In the genomic region with DNA sequence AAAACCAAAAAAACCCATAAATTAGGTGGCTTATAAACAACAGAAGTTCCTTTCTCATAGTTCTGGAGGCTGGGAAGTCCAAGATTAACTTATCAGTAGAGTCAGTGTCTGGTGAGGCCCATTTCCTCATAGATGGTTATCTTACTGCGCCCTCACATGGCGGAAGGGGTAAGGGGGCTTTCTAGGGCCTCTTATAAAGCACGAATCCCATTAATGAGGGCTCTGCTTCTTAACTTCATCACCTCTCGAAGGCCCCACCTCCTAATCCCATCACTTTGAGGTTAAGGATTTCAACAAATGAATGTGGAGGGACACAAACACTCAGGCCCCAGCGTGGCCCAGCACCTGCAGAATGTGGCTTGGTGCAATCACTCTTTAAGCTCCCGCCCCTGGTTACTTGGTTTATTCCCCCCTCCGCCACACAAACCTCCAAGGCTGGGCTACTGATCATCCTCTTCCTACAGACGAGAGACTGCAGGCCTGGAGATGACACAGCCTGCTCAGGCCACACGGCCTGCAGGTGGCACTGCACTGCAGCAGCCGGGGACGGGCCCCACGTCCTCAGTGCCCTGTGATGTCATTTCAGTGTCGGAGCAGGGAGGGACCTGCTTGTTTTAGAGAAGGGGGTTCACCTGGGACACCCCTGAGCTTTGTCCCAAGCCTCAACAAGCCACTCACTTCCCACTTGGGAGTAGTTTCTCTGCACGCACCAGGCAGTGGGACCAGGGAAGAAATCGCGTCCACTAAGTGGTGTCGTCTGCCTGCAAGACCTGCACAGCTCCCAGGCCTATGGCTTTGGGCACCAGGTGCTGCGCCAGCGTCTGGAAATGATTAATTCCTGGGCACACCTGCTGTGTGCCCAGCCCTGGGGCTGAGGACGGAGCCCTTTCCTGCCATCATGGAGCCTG, we compare ENCODE assay signal across 8 cellular contexts.
DNase-seq lines count a peak whose midpoint lies in the region; ATAC-seq, FAIRE-seq and TF ChIP-seq lines count a peak whose summit lies in the region.
"Not testable (repeated sequence)": the region's sequence is repeated elsewhere in the genome, so short reads cannot be mapped to it uniquely, and the experiment has no call there.

No MANE protein-coding gene starts in this region.

- TF ChIP-seq RAD21 in A549 (conservative IDR thresholded peaks at IDR 0.05 in 1 of 2, IDR thresholded peaks at IDR 0.05 in 1 of 2) = peak; percentile 64 to 80; a peak in 4 of 5 replicates

- H3K4me1 ChIP-seq in A549, Peyer's patch: not testable (repeated sequence)

- FAIRE-seq in A549 (lab: Jason Lieb, UNC) = peak; percentile 89

- TF ChIP-seq POLR2A in A549 (IDR thresholded peaks at IDR 0.05; ENCODE audit: low read length); Peyer's patch (IDR thresholded peaks at IDR 0.05): not testable (repeated sequence)

- ATAC-seq in A549 = peak; percentile 95 to 97

- 54% methylated on average over 7 of the region's 20 CpGs for WGBS in A549 (ENCODE audit: missing lambda C conversion rate)

- H3K27me3 ChIP-seq in Peyer's patch = not testable (repeated sequence)

- H3K4me2 ChIP-seq in A549 = peak overlapping the region; percentile 37; the same call in 1 of the 3 replicates

- DNase-seq in A549 (ENCODE audit: low read depth in 1 of 2, low spot score in 1 of 2) = peak in 1 of 2 experiments; percentile 73
- not testable (repeated sequence) for DNase-seq in GM13977 (ENCODE audit: low spot score)
- DNase-seq in M059J (ENCODE audit: low read depth) = peak; percentile 48
- DNase-seq in Peyer's patch = peak; percentile 59 to 84 (median 81)
- DNase-seq in activated CD8-positive, alpha-beta memory T cell treated with anti-CD3 and anti-CD28 coated beads for 24 hours = peak; percentile 70
- DNase-seq in dermis microvascular lymphatic vessel endothelial cell (ENCODE audit: low read depth in 2 of 2) = peak; percentile 28 to 71
- DNase-seq in left kidney (ENCODE audit: low read depth, low spot score) = peak; percentile 78
- peak; percentile 18 to 37 (median 34) for DNase-seq in stimulated activated CD4-positive, alpha-beta T cell treated with anti-CD3 and anti-CD28 coated beads, Interleukin-12 subunit alpha, Interleukin-12 subunit beta, amount 100 ng/mL, for 48 hours (ENCODE audit: low read depth in 2 of 3, low spot score in 1 of 3)

- not testable (repeated sequence) for H3K9me3 ChIP-seq in A549, Peyer's patch

- in situ Hi-C loops in GM13977 (cut with MboI; ENCODE audit: low pct_unique_long_range_greater_than_20kb, low sequenced_read_pairs, unreplicated experiment) = not testable (repeated sequence)

- not testable (repeated sequence) for H3K4me3 ChIP-seq in A549, Peyer's patch

- CTCF ChIA-PET in A549 (lab: Yijun Ruan, JAX) = interaction anchor here (0.6 kb wide), 1 partner anchor 88 kb away, joined by 3 read pairs; no protein-coding TSS in a partner anchor

- POLR2A ChIA-PET in A549 (lab: Yijun Ruan, JAX) = not testable (repeated sequence)

- H3K27ac ChIP-seq in A549 = peak overlapping the region in 1 of 2 experiments; percentile 49; a peak in 1 of 6 replicates
- peak overlapping the region in 2 of 4 donors; percentile 56 to 74 for H3K27ac ChIP-seq in Peyer's patch

- TF ChIP-seq CTCF in A549 (IDR thresholded peaks at IDR 0.05) = peak; percentile 67
- TF ChIP-seq CTCF in GM13977 (IDR thresholded peaks at IDR 0.05; ENCODE audit: extremely low read depth, insufficient read depth, missing control alignments) = peak; percentile 88
- peak in 5 of 6 experiments; percentile 25 to 73 (median 59) for TF ChIP-seq CTCF in Peyer's patch (IDR thresholded peaks at IDR 0.05)

- not testable (repeated sequence) for H3K36me3 ChIP-seq in Peyer's patch

- TF ChIP-seq EP300 in A549 (IDR thresholded peaks at IDR 0.05) = not testable (repeated sequence)

TF ChIP-seq in A549, 52 proteins besides CTCF, POLR2A, EP300 and RAD21:
- peak; percentile 77 for TF ChIP-seq SMC3 (IDR thresholded peaks at IDR 0.05)
TF ChIP-seq in A549: peak in this region for 1; not testable (repeated sequence) for 51.
